In the genomic region with DNA sequence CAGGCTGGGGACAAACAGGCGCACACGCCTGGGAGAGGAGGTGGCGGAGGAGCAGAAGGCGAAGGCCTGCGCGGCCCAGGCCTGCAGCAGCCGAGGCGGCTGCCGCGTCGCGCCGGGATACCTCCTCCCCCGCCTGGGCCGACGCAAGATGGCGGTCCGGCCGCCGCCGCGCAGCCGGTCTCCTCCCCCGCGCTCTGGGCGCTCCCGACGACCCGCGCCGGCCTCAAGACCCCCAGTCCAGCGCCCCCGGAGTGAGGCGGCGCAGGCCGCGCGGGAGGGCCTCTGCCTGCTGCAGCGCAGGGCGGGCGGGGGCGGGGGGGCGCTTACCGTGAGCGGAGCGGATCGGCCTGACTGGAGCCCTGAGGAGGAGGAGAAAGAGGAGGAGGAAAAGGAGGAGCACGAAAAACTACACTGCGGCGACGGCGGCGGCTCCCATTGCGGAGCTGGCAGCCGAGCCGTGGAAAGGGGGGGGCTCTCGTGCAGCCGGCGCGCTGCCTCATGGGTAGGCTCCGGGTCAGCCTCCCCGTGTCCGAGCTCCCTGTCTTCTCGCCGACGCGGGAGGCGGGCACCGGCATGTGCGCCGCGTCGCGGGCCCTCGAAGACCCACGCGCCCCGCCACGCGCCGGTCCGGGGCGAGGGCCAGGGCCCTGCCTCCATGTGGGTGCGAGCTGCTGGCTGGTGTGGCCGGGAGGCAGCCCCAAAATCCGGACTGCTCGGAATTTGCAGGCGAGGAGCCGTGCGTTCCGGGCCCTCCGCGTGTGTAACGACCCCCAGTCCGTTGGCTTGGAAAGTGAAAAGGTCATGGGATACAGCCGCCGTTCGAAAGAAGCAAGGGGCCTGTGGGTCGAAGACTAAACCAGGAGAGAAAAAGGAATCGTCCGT, we compare ENCODE assay signal across 8 cellular contexts. TPM values are rescaled to one million over a fixed set of nuclear protein-coding genes. Genes with fewer than 3 reads are reported as not detected.
DNase-seq lines count a peak whose midpoint lies in the region; ATAC-seq, FAIRE-seq and TF ChIP-seq lines count a peak whose summit lies in the region.

A gene with protein sequence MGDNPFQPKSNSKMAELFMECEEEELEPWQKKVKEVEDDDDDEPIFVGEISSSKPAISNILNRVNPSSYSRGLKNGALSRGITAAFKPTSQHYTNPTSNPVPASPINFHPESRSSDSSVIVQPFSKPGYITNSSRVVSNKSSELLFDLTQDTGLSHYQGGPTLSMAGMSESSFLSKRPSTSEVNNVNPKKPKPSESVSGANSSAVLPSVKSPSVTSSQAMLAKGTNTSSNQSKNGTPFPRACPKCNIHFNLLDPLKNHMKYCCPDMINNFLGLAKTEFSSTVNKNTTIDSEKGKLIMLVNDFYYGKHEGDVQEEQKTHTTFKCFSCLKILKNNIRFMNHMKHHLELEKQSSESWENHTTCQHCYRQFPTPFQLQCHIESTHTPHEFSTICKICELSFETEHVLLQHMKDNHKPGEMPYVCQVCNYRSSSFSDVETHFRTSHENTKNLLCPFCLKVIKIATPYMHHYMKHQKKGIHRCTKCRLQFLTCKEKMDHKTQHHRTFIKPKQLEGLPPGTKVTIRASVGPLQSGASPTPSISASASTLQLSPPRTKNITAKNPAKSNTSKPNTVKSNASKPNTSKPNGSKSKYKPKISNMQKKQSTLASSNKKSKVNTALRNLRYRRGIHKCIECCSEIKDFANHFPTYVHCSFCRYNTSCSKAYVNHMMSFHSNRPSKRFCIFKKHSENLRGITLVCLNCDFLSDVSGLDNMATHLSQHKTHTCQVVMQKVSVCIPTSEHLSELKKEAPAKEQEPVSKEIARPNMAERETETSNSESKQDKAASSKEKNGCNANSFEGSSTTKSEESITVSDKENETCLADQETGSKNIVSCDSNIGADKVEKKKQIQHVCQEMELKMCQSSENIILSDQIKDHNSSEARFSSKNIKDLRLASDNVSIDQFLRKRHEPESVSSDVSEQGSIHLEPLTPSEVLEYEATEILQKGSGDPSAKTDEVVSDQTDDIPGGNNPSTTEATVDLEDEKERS (minus strand): TSS at position 379 of the 882 bp plus-strand sequence. CDS start 26,400 bp downstream, outside the sequence.

- H3K27me3 Mint-ChIP-seq in T-helper 1 cell treated with Interleukin-12 subunit alpha and Interleukin-12 subunit beta and Interleukin-4 antibody, amounts not matched to agents 30 μg/mL and 1 μg/mL, for 36 hours (ENCODE audit: low read depth): no peaks in the 10 kb centered on the region

- peak within 1 kb of the TSS; percentile 97 for H3K27ac Mint-ChIP-seq in T-helper 1 cell treated with Interleukin-12 subunit alpha and Interleukin-12 subunit beta and Interleukin-4 antibody, amounts not matched to agents 30 μg/mL and 1 μg/mL, for 36 hours

- peaks cover 29% of the 10 kb centered on the region for H3K4me1 Mint-ChIP-seq in T-helper 1 cell treated with Interleukin-12 subunit alpha and Interleukin-12 subunit beta and Interleukin-4 antibody, amounts not matched to agents 30 μg/mL and 1 μg/mL, for 36 hours (ENCODE audit: low read depth)

- no peak for TF ChIP-seq CTCF in GM12865 (IDR thresholded peaks at IDR 0.05; ENCODE audit: insufficient read depth, low read depth, low read length, missing control alignments)

- FAIRE-seq in urothelium cell line (lab: Jason Lieb, UNC): no peak

- ATAC-seq in HG02678 (IDR thresholded peaks at IDR 0.05; ENCODE audit: unreplicated experiment) (peak; percentile 77), left cardiac atrium (peak; percentile 96)

- peaks cover 8% of the 10 kb centered on the region for H3K9me3 Mint-ChIP-seq in T-helper 1 cell treated with Interleukin-12 subunit alpha and Interleukin-12 subunit beta and Interleukin-4 antibody, amounts not matched to agents 30 μg/mL and 1 μg/mL, for 36 hours

- H3K4me3 Mint-ChIP-seq in T-helper 1 cell treated with Interleukin-12 subunit alpha and Interleukin-12 subunit beta and Interleukin-4 antibody, amounts not matched to agents 30 μg/mL and 1 μg/mL, for 36 hours: peak within 1 kb of the TSS; percentile 99

- H3K4me3 ChIP-seq in GM12865 (ENCODE audit: low read depth, low read length): peak within 1 kb of the TSS; percentile 98

- DNase-seq in GM12865 (ENCODE audit: low read depth) (peak; percentile 96), NCI-H1417 treated with DMSO at 0.1 percent for 48 hours (lab: John Stamatoyannopoulos, UW) (peak; percentile 82), amniotic epithelial cell (ENCODE audit: low read depth) (peak; percentile 89), left cardiac atrium (peak; percentile 92), pulmonary artery endothelial cell (ENCODE audit: low read depth, low spot score) (peak; percentile 67), urothelium cell line (ENCODE audit: low spot score) (peak; percentile 92)

- peaks cover 23% of the 10 kb centered on the region for H3K36me3 Mint-ChIP-seq in T-helper 1 cell treated with Interleukin-12 subunit alpha and Interleukin-12 subunit beta and Interleukin-4 antibody, amounts not matched to agents 30 μg/mL and 1 μg/mL, for 36 hours (ENCODE audit: low read depth)

- intact Hi-C loops in left cardiac atrium (cut with DNase I): no loop called here

RNA-seq across cellular contexts. Expression of the gene that starts here (rescaled TPM):
- total RNA-seq in left cardiac atrium (10 to 100 TPM; 21.2 to 22.1 TPM), pulmonary artery endothelial cell (18.7 and 23.4 TPM in 2 replicates)

Comparison
In these comparisons a context has a peak if more than half of its experiments do, and no peak if none do; other contexts are left out.
1. Peak in every context shown above with its lines: DNase-seq, ATAC-seq and H3K4me3 ChIP-seq.